Comparison of ENCODE assay signal across 1 cellular context in genomic region chr3:126985143-126985985, GRCh38.
TF ChIP-seq lines count a peak whose summit lies in the region.

No MANE protein-coding gene starts in this region.

TF ChIP-seq in HepG2, 621 proteins besides CTCF, POLR2A, EP300 and RAD21:
- TF ChIP-seq ZSCAN21 (CRISPR knock-in tag; IDR thresholded peaks at IDR 0.05; ENCODE audit: borderline replicate concordance) (no peak), NCOA1 (CRISPR knock-in tag; IDR thresholded peaks at IDR 0.05) (no peak), ZBTB33 (CRISPR knock-in tag; IDR thresholded peaks at IDR 0.05) (peak; percentile 84), STAG1 (CRISPR knock-in tag; IDR thresholded peaks at IDR 0.05) (peak; percentile 15; the same call in 1 of the 2 replicates), ATF4 (CRISPR knock-in tag; IDR thresholded peaks at IDR 0.05) (no peak), KDM5A (IDR thresholded peaks at IDR 0.05; ENCODE audit: borderline replicate concordance, low read length) (no peak)
